In genomic region chr2:61520261-61520660, GRCh38 we compare ENCODE assay signal across 19 cellular contexts. TPM values are rescaled to one million over a fixed set of nuclear protein-coding genes. Genes with fewer than 3 reads are reported as not detected.
DNase-seq lines count a peak whose midpoint lies in the region; ATAC-seq and TF ChIP-seq lines count a peak whose summit lies in the region.
"Had no signal": no experiment of that assay in that cellular context is flagged by ENCODE, and none has a peak within 500 bp of the region (broad histone marks: within the 10 kb centered on the region; RNA-seq: fewer than 3 reads in every experiment).

No MANE protein-coding gene starts in this region.

- H3K36me3 Mint-ChIP-seq in activated T-cell treated with anti-CD3 and anti-CD28 coated beads, Interleukin-2, amount 50 U/mL, for 72 hours (ENCODE audit: insufficient read depth in 2 of 2): peaks cover 2 to 19% of the 10 kb centered on the region in 2 donors
- H3K36me3 Mint-ChIP-seq in activated T-cell treated with anti-CD3 and anti-CD28 coated beads, Interleukin-2, amount 50 U/mL, for 24 hours (ENCODE audit: low read depth): peaks cover 95% of the 10 kb centered on the region
- H3K36me3 Mint-ChIP-seq in naive thymus-derived CD8-positive, alpha-beta T cell: peaks cover 5 to 91% (median 7%) of the 10 kb centered on the region in 3 donors

- H3K27ac Mint-ChIP-seq in activated T-cell treated with anti-CD3 and anti-CD28 coated beads, Interleukin-2, amount 50 U/mL, for 72 hours: peak overlapping the region; percentile 79
- no peak overlapping the region for H3K27ac Mint-ChIP-seq in activated T-cell treated with anti-CD3 and anti-CD28 coated beads, Interleukin-2, amount 50 U/mL, for 24 hours
- H3K27ac Mint-ChIP-seq in naive thymus-derived CD8-positive, alpha-beta T cell: peak overlapping the region in 2 of 10 donors; percentile 40 to 53

- no peak for TF ChIP-seq POLR2A in testis (IDR thresholded peaks at IDR 0.05)

- H3K4me1 ChIP-seq in RWPE2 (ENCODE audit: insufficient read depth, poor library complexity, severe bottlenecking) (no peaks in the 10 kb centered on the region), testis (peaks cover 22% of the 10 kb centered on the region)
- H3K4me1 ChIP-seq: Caco-2 had no signal

- H3K27me3 Mint-ChIP-seq in activated T-cell treated with anti-CD3 and anti-CD28 coated beads, Interleukin-2, amount 50 U/mL, for 72 hours (ENCODE audit: low read depth): no peaks in the 10 kb centered on the region
- H3K27me3 Mint-ChIP-seq in activated T-cell treated with anti-CD3 and anti-CD28 coated beads, Interleukin-2, amount 50 U/mL, for 24 hours: no peaks in the 10 kb centered on the region
- H3K27me3 Mint-ChIP-seq in naive thymus-derived CD8-positive, alpha-beta T cell: no peaks in the 10 kb centered on the region

- no peak overlapping the region for H3K4me3 Mint-ChIP-seq in activated T-cell treated with anti-CD3 and anti-CD28 coated beads, Interleukin-2, amount 50 U/mL, for 72 hours
- H3K4me3 Mint-ChIP-seq in activated T-cell treated with anti-CD3 and anti-CD28 coated beads, Interleukin-2, amount 50 U/mL, for 24 hours: no peak overlapping the region
- peak overlapping the region in 1 of 10 donors; percentile 30 for H3K4me3 Mint-ChIP-seq in naive thymus-derived CD8-positive, alpha-beta T cell

- DNase-seq in activated T-cell treated with anti-CD3 and anti-CD28 coated beads, Interleukin-2, amount 50 U/mL, for 72 hours: no peak
- DNase-seq in activated T-cell treated with anti-CD3 and anti-CD28 coated beads, Interleukin-2, amount 50 U/mL, for 24 hours: no peak
- DNase-seq in RWPE2 (ENCODE audit: low spot score): no peak
- DNase-seq in epithelial cell of prostate (ENCODE audit: low read depth, low spot score): no peak
- DNase-seq in testis: peak; percentile 70
- DNase-seq in NCI-H510A treated with DMSO at 0.1 percent for 48 hours (lab: John Stamatoyannopoulos, UW): no peak
- DNase-seq in naive thymus-derived CD8-positive, alpha-beta T cell: no peak
- DNase-seq: 8988T, Caco-2, H7, NCI-H1092 treated with DMSO at 0.1 percent for 48 hours, NCI-H146, NCI-H2081 treated with DMSO at 0.1 percent for 48 hours, NCI-H510A, NCI-H774, OCI-M1, SIG-M5 had no signal

- H3K27ac ChIP-seq in RWPE2 (ENCODE audit: poor library complexity, severe bottlenecking) (no peak overlapping the region), epithelial cell of prostate (peak overlapping the region; percentile 9), testis (no peak overlapping the region)
- H3K27ac ChIP-seq: HL-60 had no signal

- intact Hi-C loops in testis (cut with DNase I; ENCODE audit: low total_unique reads): loop anchor here (5.0 kb wide), 1 partner anchor 288 kb away; no protein-coding TSS in a partner anchor

- peaks cover 14% of the 10 kb centered on the region for H3K4me1 Mint-ChIP-seq in activated T-cell treated with anti-CD3 and anti-CD28 coated beads, Interleukin-2, amount 50 U/mL, for 72 hours (ENCODE audit: low read depth)
- H3K4me1 Mint-ChIP-seq in activated T-cell treated with anti-CD3 and anti-CD28 coated beads, Interleukin-2, amount 50 U/mL, for 24 hours (ENCODE audit: low read depth): peaks cover 36% of the 10 kb centered on the region
- peaks cover 7 to 40% (median 18%) of the 10 kb centered on the region in 4 donors for H3K4me1 Mint-ChIP-seq in naive thymus-derived CD8-positive, alpha-beta T cell

- POLR2A ChIA-PET in naive thymus-derived CD8-positive, alpha-beta T cell (lab: Charles Lee): interaction anchor here (0.7 kb wide), 3 partner anchors 98 to 237 kb away, joined by 3 to 7 read pairs (median 5); no protein-coding TSS in a partner anchor

- H3K9me3 Mint-ChIP-seq in activated T-cell treated with anti-CD3 and anti-CD28 coated beads, Interleukin-2, amount 50 U/mL, for 72 hours: no peaks in the 10 kb centered on the region
- H3K9me3 Mint-ChIP-seq in activated T-cell treated with anti-CD3 and anti-CD28 coated beads, Interleukin-2, amount 50 U/mL, for 24 hours: no peaks in the 10 kb centered on the region
- no peaks in the 10 kb centered on the region for H3K9me3 Mint-ChIP-seq in naive thymus-derived CD8-positive, alpha-beta T cell

- WGBS in testis, 2 donors: 72 to 76% methylated on average over 3 of the region's 3 CpGs

- peaks cover 92% of the 10 kb centered on the region for H3K36me3 ChIP-seq in RWPE2 (ENCODE audit: low read depth)
- no peaks in the 10 kb centered on the region for H3K36me3 ChIP-seq in testis (ENCODE audit: low read depth, missing control alignments)

- TF ChIP-seq CTCF in RWPE2 (IDR thresholded peaks at IDR 0.05; ENCODE audit: poor library complexity, severe bottlenecking) (no peak), testis (IDR thresholded peaks at IDR 0.05) (no peak)

- H3K4me3 ChIP-seq in RWPE2 (ENCODE audit: severe bottlenecking) (no peak overlapping the region), testis (no peak overlapping the region)

- ATAC-seq in activated T-cell treated with anti-CD3 and anti-CD28 coated beads, Interleukin-2, amount 50 U/mL, for 72 hours (replicated peaks in 1 of 2): no peak
- ATAC-seq in RWPE2 (ENCODE audit: low read depth) (peak; percentile 27; the same call in 1 of the 3 replicates), HG03097 (IDR thresholded peaks at IDR 0.05; ENCODE audit: low FRiP score, unreplicated experiment) (no peak)
- ATAC-seq in naive thymus-derived CD8-positive, alpha-beta T cell: no peak

- H3K27me3 ChIP-seq in RWPE2 (ENCODE audit: insufficient read depth, poor library complexity, severe bottlenecking): no peaks in the 10 kb centered on the region
- no peaks in the 10 kb centered on the region for H3K27me3 ChIP-seq in testis

- H3K9me3 ChIP-seq in RWPE2 (ENCODE audit: severe bottlenecking) (no peaks in the 10 kb centered on the region), testis (no peaks in the 10 kb centered on the region)
- H3K9me3 ChIP-seq: Caco-2 had no signal

RNA-seq across cellular contexts. Expression of gene XPO1, which starts 17.9 kb away (rescaled TPM):
- 100 to 1,000 TPM; 130 to 161 TPM for total RNA-seq in activated T-cell treated with anti-CD3 and anti-CD28 coated beads, Interleukin-2, amount 50 U/mL, for 72 hours
- 100 to 1,000 TPM; 236 to 239 TPM for total RNA-seq in testis
- polyA plus RNA-seq in testis (ENCODE audit: insufficient read depth, low read depth, low replicate concordance): 108 TPM
- total RNA-seq in naive thymus-derived CD8-positive, alpha-beta T cell: 100 to 1,000 TPM; 196 to 221 TPM
- polyA plus RNA-seq in naive thymus-derived CD8-positive, alpha-beta T cell: 10 to 100 TPM; 27.3 to 43.5 (median 32.8) TPM

RNA-seq across cellular contexts. Expression of gene USP34, which starts 49.4 kb away (rescaled TPM):
- 100 to 1,000 TPM in 1 of 2 donors, 10 to 100 TPM in 1; 100.0 to 104 TPM for total RNA-seq in activated T-cell treated with anti-CD3 and anti-CD28 coated beads, Interleukin-2, amount 50 U/mL, for 72 hours
- 100 to 1,000 TPM; 230 to 235 TPM for total RNA-seq in testis
- 92.3 TPM for polyA plus RNA-seq in testis (ENCODE audit: insufficient read depth, low read depth, low replicate concordance)
- total RNA-seq in naive thymus-derived CD8-positive, alpha-beta T cell: 100 to 1,000 TPM; 153 to 157 TPM
- 10 to 100 TPM; 14.5 to 19.1 (median 17.6) TPM for polyA plus RNA-seq in naive thymus-derived CD8-positive, alpha-beta T cell
